Comparison of ENCODE assay signal across 1 cellular context in the genomic region with DNA sequence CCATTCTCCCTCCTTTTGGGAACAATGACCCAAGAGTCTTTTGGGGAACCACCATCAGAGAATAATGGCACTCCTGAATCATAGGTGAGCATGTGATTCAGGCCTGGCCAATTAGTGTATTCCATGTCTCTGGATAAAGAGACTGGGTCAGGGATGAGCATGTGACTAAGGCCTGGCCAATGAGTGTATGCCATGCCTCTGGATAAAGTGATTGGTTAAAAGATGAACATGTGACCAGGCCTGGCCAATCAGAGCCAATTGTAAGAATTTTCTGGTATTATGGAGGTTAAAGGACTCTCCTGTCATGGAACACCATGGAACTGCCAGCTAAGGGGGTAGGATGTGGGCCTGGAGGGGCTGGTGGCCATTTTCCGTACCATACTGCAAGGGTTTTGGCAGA.
A peak's percentile ranks its signal among the peaks of the same experiment; 100 is the strongest.
TF ChIP-seq lines count a peak whose summit lies in the region.

No MANE protein-coding gene starts in this region.

TF ChIP-seq in HepG2, 621 proteins besides CTCF, POLR2A, EP300 and RAD21 (continued from another document):
- TF ChIP-seq, protein P1, sequence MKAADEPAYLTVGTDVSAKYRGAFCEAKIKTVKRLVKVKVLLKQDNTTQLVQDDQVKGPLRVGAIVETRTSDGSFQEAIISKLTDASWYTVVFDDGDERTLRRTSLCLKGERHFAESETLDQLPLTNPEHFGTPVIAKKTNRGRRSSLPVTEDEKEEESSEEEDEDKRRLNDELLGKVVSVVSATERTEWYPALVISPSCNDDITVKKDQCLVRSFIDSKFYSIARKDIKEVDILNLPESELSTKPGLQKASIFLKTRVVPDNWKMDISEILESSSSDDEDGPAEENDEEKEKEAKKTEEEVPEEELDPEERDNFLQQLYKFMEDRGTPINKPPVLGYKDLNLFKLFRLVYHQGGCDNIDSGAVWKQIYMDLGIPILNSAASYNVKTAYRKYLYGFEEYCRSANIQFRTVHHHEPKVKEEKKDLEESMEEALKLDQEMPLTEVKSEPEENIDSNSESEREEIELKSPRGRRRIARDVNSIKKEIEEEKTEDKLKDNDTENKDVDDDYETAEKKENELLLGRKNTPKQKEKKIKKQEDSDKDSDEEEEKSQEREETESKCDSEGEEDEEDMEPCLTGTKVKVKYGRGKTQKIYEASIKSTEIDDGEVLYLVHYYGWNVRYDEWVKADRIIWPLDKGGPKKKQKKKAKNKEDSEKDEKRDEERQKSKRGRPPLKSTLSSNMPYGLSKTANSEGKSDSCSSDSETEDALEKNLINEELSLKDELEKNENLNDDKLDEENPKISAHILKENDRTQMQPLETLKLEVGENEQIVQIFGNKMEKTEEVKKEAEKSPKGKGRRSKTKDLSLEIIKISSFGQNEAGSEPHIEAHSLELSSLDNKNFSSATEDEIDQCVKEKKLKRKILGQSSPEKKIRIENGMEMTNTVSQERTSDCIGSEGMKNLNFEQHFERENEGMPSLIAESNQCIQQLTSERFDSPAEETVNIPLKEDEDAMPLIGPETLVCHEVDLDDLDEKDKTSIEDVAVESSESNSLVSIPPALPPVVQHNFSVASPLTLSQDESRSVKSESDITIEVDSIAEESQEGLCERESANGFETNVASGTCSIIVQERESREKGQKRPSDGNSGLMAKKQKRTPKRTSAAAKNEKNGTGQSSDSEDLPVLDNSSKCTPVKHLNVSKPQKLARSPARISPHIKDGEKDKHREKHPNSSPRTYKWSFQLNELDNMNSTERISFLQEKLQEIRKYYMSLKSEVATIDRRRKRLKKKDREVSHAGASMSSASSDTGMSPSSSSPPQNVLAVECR (CRISPR knock-in tag; IDR thresholded peaks at IDR 0.05; ENCODE audit: borderline replicate concordance), result no peak
- TF ChIP-seq, protein P2, sequence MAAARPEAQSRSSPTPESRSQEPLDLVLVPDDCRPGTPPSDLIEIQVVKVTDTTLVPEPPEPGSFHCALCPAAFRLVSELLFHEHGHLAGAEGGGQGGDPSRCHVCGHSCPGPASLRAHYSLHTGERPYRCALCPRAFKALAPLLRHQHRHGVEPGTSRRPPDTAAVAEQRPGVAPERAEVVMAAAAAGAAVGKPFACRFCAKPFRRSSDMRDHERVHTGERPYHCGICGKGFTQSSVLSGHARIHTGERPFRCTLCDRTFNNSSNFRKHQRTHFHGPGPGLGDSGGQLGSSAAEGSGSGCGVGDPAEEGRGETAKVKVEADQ (CRISPR knock-in tag; IDR thresholded peaks at IDR 0.05; ENCODE audit: borderline replicate concordance), result no peak
- TF ChIP-seq NFYC (CRISPR knock-in tag; IDR thresholded peaks at IDR 0.05), result peak; percentile 24; the same call in 1 of the 2 replicates
- TF ChIP-seq IKZF1 (IDR thresholded peaks at IDR 0.05), result no peak
- TF ChIP-seq ZZZ3 (CRISPR knock-in tag; IDR thresholded peaks at IDR 0.05; ENCODE audit: borderline replicate concordance), result no peak
